In genomic region chr1:205147191-205147590, GRCh38 we compare ENCODE assay signal across 19 cellular contexts. TPM values are rescaled to one million over a fixed set of nuclear protein-coding genes. Genes with fewer than 3 reads are reported as not detected.
DNase-seq lines count a peak whose midpoint lies in the region; ATAC-seq and TF ChIP-seq lines count a peak whose summit lies in the region.
"Had no signal": no experiment of that assay in that cellular context is flagged by ENCODE, and none has a peak within 500 bp of the region (broad histone marks: within the 10 kb centered on the region; RNA-seq: fewer than 3 reads in every experiment).

No MANE protein-coding gene starts in this region.

- H3K79me2 ChIP-seq in ACC112 (ENCODE audit: control insufficient read depth, insufficient read depth, low read length, unreplicated experiment) = no peaks in the 10 kb centered on the region
- H3K79me2 ChIP-seq: parathyroid adenoma had no signal

- peak overlapping the region; percentile 26 for H2AFZ ChIP-seq in ACC112 (ENCODE audit: low read length, unreplicated experiment)
- H2AFZ ChIP-seq: parathyroid adenoma had no signal

- POLR2A ChIA-PET in A673 (lab: Charles Lee; ENCODE audit: low non-redundant PET) = no interaction called here

- CTCF ChIA-PET in A673 (lab: Charles Lee) = no interaction called here

- DNase-seq in HFF-Myc (ENCODE audit: extremely low read depth, low read depth) (peak; percentile 25), amniotic stem cell (lab: John Stamatoyannopoulos, UW) (peak; percentile 25), foreskin melanocyte (peak; percentile 66), A673 (ENCODE audit: low spot score) (no peak), NCI-H69 (lab: John Stamatoyannopoulos, UW) (no peak)
- DNase-seq: body of pancreas; DND-41; NCI-H1417; NCI-H748 treated with DMSO at 0.1 percent for 48 hours; stimulated activated CD4-positive, alpha-beta T cell treated with anti-CD3 and anti-CD28 coated beads, Interleukin-1b, Interleukin-23, amount 100 ng/mL, for 48 hours had no signal

- intact Hi-C loops in A673 (cut with micrococcal nuclease; ENCODE audit: unreplicated experiment) = no loop called here

- H3K4me1 ChIP-seq in ACC112 (ENCODE audit: control insufficient read depth, insufficient read depth, low read length, unreplicated experiment) = peaks cover 32% of the 10 kb centered on the region
- no peaks in the 10 kb centered on the region for H3K4me1 ChIP-seq in A673 (ENCODE audit: insufficient read depth, low read length, poor library complexity, severe bottlenecking)
- H3K4me1 ChIP-seq: parathyroid adenoma, vagina had no signal

- no TSS peak for BruUV-seq in A673 (replicated peaks; lab: Mats Ljungman, UMichigan)

- H3K4me3 ChIP-seq in ACC112 (ENCODE audit: low read depth, low read length) (no peak overlapping the region), HFF-Myc (replicated peaks; ENCODE audit: low read depth, low read length) (no peak overlapping the region), A673 (ENCODE audit: low read depth, low read length, poor library complexity, severe bottlenecking) (no peak overlapping the region)
- H3K4me3 ChIP-seq: body of pancreas, vagina had no signal

- no peaks in the 10 kb centered on the region for H3K9me3 ChIP-seq in A673 (ENCODE audit: low read depth, low read length, poor library complexity, severe bottlenecking)
- H3K9me3 ChIP-seq: body of pancreas, vagina had no signal

- peak overlapping the region; percentile 78 for H3K27ac ChIP-seq in ACC112 (ENCODE audit: low read depth, low read length)
- H3K27ac ChIP-seq in A673 (ENCODE audit: low read depth, low read length, poor library complexity, severe bottlenecking) = no peak overlapping the region
- H3K27ac ChIP-seq: body of pancreas, parathyroid adenoma, vagina, VCaP had no signal

- H3K36me3 ChIP-seq in ACC112 (ENCODE audit: insufficient read depth, low read length) (no peaks in the 10 kb centered on the region), A673 (ENCODE audit: insufficient read depth, low read length, poor library complexity, severe bottlenecking) (no peaks in the 10 kb centered on the region)

- ATAC-seq in GM18858 (IDR thresholded peaks at IDR 0.05; ENCODE audit: unreplicated experiment) (no peak), HG03469 (IDR thresholded peaks at IDR 0.05; ENCODE audit: unreplicated experiment) (no peak)
- ATAC-seq: body of pancreas, HCT116, HepG2, Right ventricle myocardium inferior had no signal

- TF ChIP-seq CTCF in HFF-Myc (IDR thresholded peaks at IDR 0.05; ENCODE audit: low read depth, low read length, missing control alignments) = no peak
- TF ChIP-seq CTCF in A673 (conservative IDR thresholded peaks at IDR 0.05; ENCODE audit: low read depth, low read length) = no peak

- H3K27me3 ChIP-seq in ACC112 (ENCODE audit: insufficient read depth, low read length) (no peaks in the 10 kb centered on the region), A673 (replicated peaks; ENCODE audit: insufficient read depth, low read depth, low read length, poor library complexity) (no peaks in the 10 kb centered on the region)
- H3K27me3 ChIP-seq: body of pancreas, vagina had no signal

RNA-seq across cellular contexts. Expression of gene RBBP5, which starts 25.4 kb away (rescaled TPM):
- total RNA-seq in A673 (2021) = 24.4 and 32.0 TPM in 2 replicates

Comparison
In these comparisons a context has a peak if more than half of its experiments do, and no peak if none do; other contexts are left out.
1. DNase-seq: peak in HFF-Myc (single experiment), amniotic stem cell (single experiment) and foreskin melanocyte (single experiment); none in A673 (single experiment) and NCI-H69 (single experiment).